ENCODE assay signal across 25 cellular contexts in the genomic region with DNA sequence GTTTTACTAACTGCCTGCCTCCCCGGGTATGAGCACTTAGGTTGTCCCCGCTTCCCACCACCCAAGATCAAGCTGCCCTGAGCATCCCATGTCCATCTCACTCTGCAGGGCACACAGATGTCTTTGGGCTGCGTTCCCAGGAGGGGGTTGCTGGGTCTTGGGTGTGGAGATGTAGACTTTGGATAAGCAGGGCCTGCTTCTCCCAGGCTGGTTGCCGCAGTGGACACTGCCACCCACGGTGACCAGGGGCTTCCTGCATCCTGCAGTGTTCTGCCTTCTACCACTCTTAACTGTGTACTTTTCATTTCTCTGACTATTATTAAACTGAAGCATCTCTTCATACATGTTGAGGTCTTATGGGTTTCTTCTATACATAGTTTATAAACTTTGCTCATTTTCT.
"Had no signal": no experiment of that assay in that cellular context is flagged by ENCODE, and none has a peak within 500 bp of the region (broad histone marks: within the 10 kb centered on the region; RNA-seq: fewer than 3 reads in every experiment).

No MANE protein-coding gene starts in this region.

- H3K27ac ChIP-seq: KMS-11, SK-N-MC had no signal

- H3K27ac Mint-ChIP-seq: activated B cell treated with CpG ODN at 0.5 μM for 24 hours; activated CD4-positive, alpha-beta T cell treated with anti-CD3 and anti-CD28 coated beads, Interleukin-2, amount 10 ng/mL, durations not matched to agents 24 days and 14 days; activated naive CD4-positive, alpha-beta T cell treated with anti-CD3 and anti-CD28 coated beads, Interleukin-2, amount 10 ng/mL, durations not matched to agents 7 days and 5 days; activated naive CD8-positive, alpha-beta T cell treated with anti-CD3 and anti-CD28 coated beads for 36 hours; activated T-helper 2 cell treated with anti-CD3 and anti-CD28 coated beads, Interferon-gamma antibody, Interleukin-2, Interleukin-4, amounts not matched to agents 10 μg/mL and 5 μg/mL and 100 μg/mL, durations not matched to agents 14 hours and 24 hours and 36 hours; T-cell had no signal

- H3K4me1 Mint-ChIP-seq: activated B cell treated with CpG ODN at 0.5 μM for 24 hours; activated CD4-positive, alpha-beta T cell treated with anti-CD3 and anti-CD28 coated beads, Interleukin-2, amount 10 ng/mL, durations not matched to agents 24 days and 14 days; activated naive CD4-positive, alpha-beta T cell treated with anti-CD3 and anti-CD28 coated beads, Interleukin-2, amount 10 ng/mL, durations not matched to agents 7 days and 5 days; T-cell had no signal

- DNase-seq: activated B cell treated with CpG ODN at 0.5 μM for 24 hours; activated CD4-positive, alpha-beta T cell treated with anti-CD3 and anti-CD28 coated beads for 1 hour; activated CD4-positive, alpha-beta T cell treated with anti-CD3 and anti-CD28 coated beads, Interleukin-2, amount 10 ng/mL, durations not matched to agents 24 days and 14 days; activated CD4-positive, alpha-beta T cell treated with anti-CD3 and anti-CD28 coated beads, Interleukin-2, amount 50 U/mL, for 48 hours; activated gamma-delta T cell treated with Interleukin-2 at 50 U/mL for 16 hours; activated naive CD4-positive, alpha-beta T cell treated with anti-CD3 and anti-CD28 coated beads, Interleukin-2, amount 10 ng/mL, durations not matched to agents 7 days and 5 days; activated naive CD8-positive, alpha-beta T cell treated with anti-CD3 and anti-CD28 coated beads for 36 hours; activated T-cell treated with anti-CD3 and anti-CD28 coated beads for 4 hours; activated T-cell treated with anti-CD3 and anti-CD28 coated beads, Interleukin-2, amount 50 U/mL, for 48 hours; NCI-H1092; NCI-H1417; NCI-H2029; NCI-H2107; NCI-H345; NCI-H510A; NCI-H526 treated with DMSO at 0.1 percent for 48 hours; NCI-H82; OCI-M1; RPMI8226; T-cell; T-helper 2 cell; T1000 had no signal

- H3K4me3 Mint-ChIP-seq: activated B cell treated with CpG ODN at 0.5 μM for 24 hours; activated CD4-positive, alpha-beta T cell treated with anti-CD3 and anti-CD28 coated beads, Interleukin-2, amount 10 ng/mL, durations not matched to agents 24 days and 14 days; activated naive CD4-positive, alpha-beta T cell treated with anti-CD3 and anti-CD28 coated beads, Interleukin-2, amount 10 ng/mL, durations not matched to agents 7 days and 5 days; activated naive CD8-positive, alpha-beta T cell treated with anti-CD3 and anti-CD28 coated beads for 36 hours; T-cell had no signal

- H3K9ac ChIP-seq: KMS-11 had no signal

- H3K4me2 ChIP-seq: KMS-11 had no signal

- H3K27me3 Mint-ChIP-seq: activated B cell treated with CpG ODN at 0.5 μM for 24 hours; activated CD4-positive, alpha-beta T cell treated with anti-CD3 and anti-CD28 coated beads, Interleukin-2, amount 10 ng/mL, durations not matched to agents 24 days and 14 days; activated naive CD4-positive, alpha-beta T cell treated with anti-CD3 and anti-CD28 coated beads, Interleukin-2, amount 10 ng/mL, durations not matched to agents 7 days and 5 days; activated naive CD8-positive, alpha-beta T cell treated with anti-CD3 and anti-CD28 coated beads for 36 hours; T-cell had no signal

- H3K9me3 Mint-ChIP-seq: activated B cell treated with CpG ODN at 0.5 μM for 24 hours; activated CD4-positive, alpha-beta T cell treated with anti-CD3 and anti-CD28 coated beads, Interleukin-2, amount 10 ng/mL, durations not matched to agents 24 days and 14 days; activated naive CD4-positive, alpha-beta T cell treated with anti-CD3 and anti-CD28 coated beads, Interleukin-2, amount 10 ng/mL, durations not matched to agents 7 days and 5 days; activated naive CD8-positive, alpha-beta T cell treated with anti-CD3 and anti-CD28 coated beads for 36 hours; activated T-helper 2 cell treated with anti-CD3 and anti-CD28 coated beads, Interferon-gamma antibody, Interleukin-2, Interleukin-4, amounts not matched to agents 10 μg/mL and 5 μg/mL and 100 μg/mL, durations not matched to agents 14 hours and 24 hours and 36 hours; T-cell had no signal

- H3K36me3 Mint-ChIP-seq: activated naive CD4-positive, alpha-beta T cell treated with anti-CD3 and anti-CD28 coated beads, Interleukin-2, amount 10 ng/mL, durations not matched to agents 7 days and 5 days; activated naive CD8-positive, alpha-beta T cell treated with anti-CD3 and anti-CD28 coated beads for 36 hours; T-cell had no signal

- H3K4me3 ChIP-seq: SK-N-MC had no signal
